In the genomic region with DNA sequence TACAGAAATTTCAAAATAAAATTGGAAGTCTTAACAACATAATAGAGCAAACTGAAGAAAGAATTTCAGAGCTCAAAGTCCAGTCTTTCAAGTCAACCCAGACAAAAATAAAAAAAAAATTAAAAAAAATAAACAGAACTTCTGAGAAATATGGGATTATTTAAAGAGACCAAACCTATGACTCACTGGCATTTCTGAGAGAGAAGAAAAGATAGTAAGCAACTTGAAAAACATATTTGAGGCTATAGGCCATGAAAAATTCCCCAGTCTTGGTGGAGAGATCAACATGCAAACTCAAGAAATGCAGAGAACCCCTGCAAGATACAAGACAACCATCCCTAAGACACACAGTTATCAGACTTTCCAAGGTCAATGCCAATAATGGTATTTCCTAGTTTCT, we compare ENCODE assay signal across 1 cellular context.
TF ChIP-seq lines count a peak whose summit lies in the region.

No MANE protein-coding gene starts in this region.

TF ChIP-seq in SK-N-SH, 30 proteins besides CTCF, POLR2A, EP300 and RAD21 (continued from another document):
- TF ChIP-seq, protein P1, sequence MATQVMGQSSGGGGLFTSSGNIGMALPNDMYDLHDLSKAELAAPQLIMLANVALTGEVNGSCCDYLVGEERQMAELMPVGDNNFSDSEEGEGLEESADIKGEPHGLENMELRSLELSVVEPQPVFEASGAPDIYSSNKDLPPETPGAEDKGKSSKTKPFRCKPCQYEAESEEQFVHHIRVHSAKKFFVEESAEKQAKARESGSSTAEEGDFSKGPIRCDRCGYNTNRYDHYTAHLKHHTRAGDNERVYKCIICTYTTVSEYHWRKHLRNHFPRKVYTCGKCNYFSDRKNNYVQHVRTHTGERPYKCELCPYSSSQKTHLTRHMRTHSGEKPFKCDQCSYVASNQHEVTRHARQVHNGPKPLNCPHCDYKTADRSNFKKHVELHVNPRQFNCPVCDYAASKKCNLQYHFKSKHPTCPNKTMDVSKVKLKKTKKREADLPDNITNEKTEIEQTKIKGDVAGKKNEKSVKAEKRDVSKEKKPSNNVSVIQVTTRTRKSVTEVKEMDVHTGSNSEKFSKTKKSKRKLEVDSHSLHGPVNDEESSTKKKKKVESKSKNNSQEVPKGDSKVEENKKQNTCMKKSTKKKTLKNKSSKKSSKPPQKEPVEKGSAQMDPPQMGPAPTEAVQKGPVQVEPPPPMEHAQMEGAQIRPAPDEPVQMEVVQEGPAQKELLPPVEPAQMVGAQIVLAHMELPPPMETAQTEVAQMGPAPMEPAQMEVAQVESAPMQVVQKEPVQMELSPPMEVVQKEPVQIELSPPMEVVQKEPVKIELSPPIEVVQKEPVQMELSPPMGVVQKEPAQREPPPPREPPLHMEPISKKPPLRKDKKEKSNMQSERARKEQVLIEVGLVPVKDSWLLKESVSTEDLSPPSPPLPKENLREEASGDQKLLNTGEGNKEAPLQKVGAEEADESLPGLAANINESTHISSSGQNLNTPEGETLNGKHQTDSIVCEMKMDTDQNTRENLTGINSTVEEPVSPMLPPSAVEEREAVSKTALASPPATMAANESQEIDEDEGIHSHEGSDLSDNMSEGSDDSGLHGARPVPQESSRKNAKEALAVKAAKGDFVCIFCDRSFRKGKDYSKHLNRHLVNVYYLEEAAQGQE (IDR thresholded peaks at IDR 0.05; ENCODE audit: low read depth, low read length) = no peak
- TF ChIP-seq FOSL2 (IDR thresholded peaks at IDR 0.05; ENCODE audit: borderline replicate concordance, low read depth) (no peak), RFX5 (IDR thresholded peaks at IDR 0.05; ENCODE audit: low read length) (no peak), TCF12 (IDR thresholded peaks at IDR 0.05) (no peak), ELF1 (IDR thresholded peaks at IDR 0.05) (no peak)
